In the genomic region with DNA sequence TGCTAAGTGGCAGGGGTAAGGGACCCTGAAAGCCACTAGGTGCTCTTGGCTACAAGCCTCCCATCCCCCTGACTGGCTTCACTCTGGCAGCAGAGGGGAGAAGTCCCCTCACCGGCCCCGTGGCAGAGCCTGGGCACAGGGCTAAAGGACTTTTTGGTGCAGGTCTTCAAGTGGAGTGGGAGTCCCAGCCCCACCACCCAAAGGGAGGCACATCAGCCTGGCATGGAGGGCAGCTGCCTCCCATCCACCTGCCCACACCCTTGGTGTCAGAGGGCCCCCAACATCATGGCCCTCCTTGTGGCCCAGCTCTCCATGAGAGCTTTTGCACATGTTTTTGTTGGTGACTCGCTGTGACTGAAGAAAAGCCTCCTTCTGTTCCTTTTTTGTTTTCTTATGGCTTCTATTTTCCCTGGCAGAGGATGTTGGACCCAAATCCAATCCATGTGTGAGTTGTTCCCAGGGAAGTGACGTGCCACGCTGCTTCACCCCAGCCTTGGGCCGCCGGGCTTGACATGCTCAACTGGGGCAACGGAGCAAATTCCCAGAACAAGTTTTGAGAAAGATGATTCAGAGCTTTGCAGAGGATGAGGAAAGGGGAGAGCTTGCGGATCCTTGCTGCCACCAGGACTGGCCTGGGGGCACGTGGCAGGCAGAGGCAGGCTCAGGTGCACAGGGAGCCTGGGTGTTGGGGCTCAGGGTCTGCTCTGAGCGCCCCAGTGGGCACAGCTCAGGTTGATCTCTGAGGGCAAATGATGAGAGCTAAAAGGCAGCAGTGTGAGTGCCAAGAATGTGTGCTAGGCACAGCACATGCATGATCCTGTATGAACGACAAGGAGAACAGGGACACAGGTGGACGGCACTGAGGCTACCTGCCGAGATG, we compare ENCODE assay signal across 9 cellular contexts. TPM values are rescaled to one million over a fixed set of nuclear protein-coding genes. Genes with fewer than 3 reads are reported as not detected.
DNase-seq lines count a peak whose midpoint lies in the region; ATAC-seq and TF ChIP-seq lines count a peak whose summit lies in the region.
"Had no signal": no experiment of that assay in that cellular context is flagged by ENCODE, and none has a peak within 500 bp of the region (broad histone marks: within the 10 kb centered on the region; RNA-seq: fewer than 3 reads in every experiment).

No MANE protein-coding gene starts in this region.

- H3K27ac Mint-ChIP-seq in GM23338, result no peak overlapping the region
- H3K27ac Mint-ChIP-seq in T-helper 2 cell treated with Interferon-gamma antibody and Interleukin-4, amounts not matched to agents 5 μg/mL and 100 μg/mL, for 36 hours, result no peak overlapping the region
- no peak overlapping the region for H3K27ac Mint-ChIP-seq in CD4-positive, alpha-beta memory T cell

- H3K4me2 ChIP-seq in GM23338, result no peak overlapping the region

- peak overlapping the region; percentile 8; the same call in 1 of the 3 replicates for H3K4me3 Mint-ChIP-seq in GM23338
- no peak overlapping the region for H3K4me3 Mint-ChIP-seq in T-helper 2 cell treated with Interferon-gamma antibody and Interleukin-4, amounts not matched to agents 5 μg/mL and 100 μg/mL, for 36 hours
- peak overlapping the region in 2 of 8 donors; percentile 13 to 48 for H3K4me3 Mint-ChIP-seq in CD4-positive, alpha-beta memory T cell

- TF ChIP-seq EP300 in stomach (IDR thresholded peaks at IDR 0.05), result no peak

- H3K4me1 Mint-ChIP-seq in GM23338, result peaks cover 20% of the 10 kb centered on the region
- H3K4me1 Mint-ChIP-seq in T-helper 2 cell treated with Interferon-gamma antibody and Interleukin-4, amounts not matched to agents 5 μg/mL and 100 μg/mL, for 36 hours (ENCODE audit: low read depth), result peaks cover 25% of the 10 kb centered on the region
- peaks cover 4 to 21% (median 7%) of the 10 kb centered on the region in 4 donors for H3K4me1 Mint-ChIP-seq in CD4-positive, alpha-beta memory T cell

- WGBS in right cardiac atrium, result 76% methylated on average over 14 of the region's 14 CpGs
- WGBS in stomach, 5 donors, result 80 to 87% (median 83%) methylated on average over 10 to 14 of the region's 14 CpGs

- intact Hi-C loops in ascending aorta (cut with DNase I), result loop anchor here (1.0 kb wide), 2 partner anchors 14 to 30 kb away; no protein-coding TSS in a partner anchor
- intact Hi-C loops in right cardiac atrium (cut with DNase I), result no loop called here
- intact Hi-C loops in stomach (cut with DNase I; ENCODE audit: low total_unique reads), result no loop called here
- intact Hi-C loops in colonic mucosa (cut with DNase I), result no loop called here
- intact Hi-C loops in CD4-positive, alpha-beta memory T cell (cut with micrococcal nuclease), result no loop called here

- H3K9me3 ChIP-seq in ascending aorta (no peaks in the 10 kb centered on the region), right cardiac atrium (ENCODE audit: control insufficient read depth, low read length) (no peaks in the 10 kb centered on the region), stomach (no peaks in the 10 kb centered on the region), colonic mucosa (no peaks in the 10 kb centered on the region)
- H3K9me3 ChIP-seq in CD4-positive, alpha-beta memory T cell (ENCODE audit: control insufficient read depth in 1 of 2, low read length in 2 of 2), result no peaks in the 10 kb centered on the region

- TF ChIP-seq CTCF in GM23338 (conservative IDR thresholded peaks at IDR 0.05; ENCODE audit: low read depth in 2 of 2), result no peak
- no peak for TF ChIP-seq CTCF in ascending aorta (IDR thresholded peaks at IDR 0.05)
- TF ChIP-seq CTCF in stomach (IDR thresholded peaks at IDR 0.05), result no peak
- TF ChIP-seq CTCF in colonic mucosa (IDR thresholded peaks at IDR 0.05), result no peak

- TF ChIP-seq POLR2A in stomach (IDR thresholded peaks at IDR 0.05), result no peak

- DNase-seq in GM23338 (ENCODE audit: low spot score) (no peak), ascending aorta (ENCODE audit: low spot score in 2 of 2) (peak; percentile 80 to 98), right cardiac atrium (peak; percentile 75 to 85 (median 81)), stomach (no peak), colonic mucosa (no peak)
- no peak for DNase-seq in T-helper 2 cell treated with Interferon-gamma antibody and Interleukin-4, amounts not matched to agents 5 μg/mL and 100 μg/mL, for 36 hours (ENCODE audit: low spot score)
- no peak for DNase-seq in CD4-positive, alpha-beta memory T cell

- CTCF ChIA-PET in CD4-positive, alpha-beta memory T cell (lab: Charles Lee; ENCODE audit: partially characterized antibody), result no interaction called here

- H3F3A ChIP-seq in GM23338 (replicated peaks; ENCODE audit: low read depth), result no peaks in the 10 kb centered on the region

- H3K9ac ChIP-seq in colonic mucosa (ENCODE audit: low read depth in 2 of 2, low read length in 2 of 2), result no peak overlapping the region

- H3K36me3 ChIP-seq in GM23338 (ENCODE audit: insufficient read depth), result no peaks in the 10 kb centered on the region
- peaks cover 5 to 13% of the 10 kb centered on the region in 2 donors for H3K36me3 ChIP-seq in ascending aorta
- peaks cover 0 to 7% (median 3%) of the 10 kb centered on the region in 4 donors for H3K36me3 ChIP-seq in stomach
- no peaks in the 10 kb centered on the region for H3K36me3 ChIP-seq in colonic mucosa
- no peaks in the 10 kb centered on the region for H3K36me3 ChIP-seq in CD4-positive, alpha-beta memory T cell (ENCODE audit: insufficient read depth, low read length)

- H3K4me1 ChIP-seq in GM23338 (ENCODE audit: insufficient read depth) (peaks cover 8% of the 10 kb centered on the region; the same call in 1 of the 2 replicates), ascending aorta (peaks cover 42 to 60% of the 10 kb centered on the region in 2 donors), right cardiac atrium (ENCODE audit: control insufficient read depth, insufficient read depth, low read length) (no peaks in the 10 kb centered on the region), stomach (peaks cover 5 to 44% (median 28%) of the 10 kb centered on the region in 4 donors), colonic mucosa (no peaks in the 10 kb centered on the region)
- peaks cover 5% of the 10 kb centered on the region for H3K4me1 ChIP-seq in CD4-positive, alpha-beta memory T cell (ENCODE audit: insufficient read depth, low read length)

- no peaks in the 10 kb centered on the region for H3K9me2 ChIP-seq in GM23338 (ENCODE audit: insufficient read depth)

- H3K27me3 Mint-ChIP-seq in GM23338 (ENCODE audit: insufficient read depth, low read depth, poor library complexity), result peaks cover 16% of the 10 kb centered on the region
- peaks cover 9% of the 10 kb centered on the region for H3K27me3 Mint-ChIP-seq in T-helper 2 cell treated with Interferon-gamma antibody and Interleukin-4, amounts not matched to agents 5 μg/mL and 100 μg/mL, for 36 hours (ENCODE audit: low read depth)
- peaks cover 11 to 22% of the 10 kb centered on the region in 2 donors for H3K27me3 Mint-ChIP-seq in CD4-positive, alpha-beta memory T cell

- H3K27ac ChIP-seq in GM23338 (ENCODE audit: low read depth) (no peak overlapping the region), ascending aorta (peak overlapping the region; percentile 99 to 100), right cardiac atrium (ENCODE audit: low read length) (peak overlapping the region; percentile 40), stomach (peak overlapping the region in 4 of 5 donors; percentile 84 to 93 (median 90)), colonic mucosa (no peak overlapping the region)
- no peak overlapping the region for H3K27ac ChIP-seq in CD4-positive, alpha-beta memory T cell (ENCODE audit: low read depth, low read length)

- peaks cover 3% of the 10 kb centered on the region; the same call in 1 of the 3 replicates for H3K36me3 Mint-ChIP-seq in GM23338 (ENCODE audit: low read depth)
- no peaks in the 10 kb centered on the region for H3K36me3 Mint-ChIP-seq in T-helper 2 cell treated with Interferon-gamma antibody and Interleukin-4, amounts not matched to agents 5 μg/mL and 100 μg/mL, for 36 hours (ENCODE audit: low read depth)
- H3K36me3 Mint-ChIP-seq in CD4-positive, alpha-beta memory T cell, result no peaks in the 10 kb centered on the region
- H3K36me3 Mint-ChIP-seq: activated naive CD4-positive, alpha-beta T cell treated with anti-CD3 and anti-CD28 coated beads, Interleukin-2, amount 50 U/mL, for 72 hours had no signal

- no peak overlapping the region for H2AFZ ChIP-seq in GM23338

- no peaks in the 10 kb centered on the region; the same call in 1 of the 2 replicates for H3K79me2 ChIP-seq in GM23338 (replicated peaks; ENCODE audit: insufficient read depth)

- no peaks in the 10 kb centered on the region for H3K9me3 Mint-ChIP-seq in GM23338
- H3K9me3 Mint-ChIP-seq in T-helper 2 cell treated with Interferon-gamma antibody and Interleukin-4, amounts not matched to agents 5 μg/mL and 100 μg/mL, for 36 hours, result no peaks in the 10 kb centered on the region
- peaks cover 0 to 2% (median 0%) of the 10 kb centered on the region in 8 donors for H3K9me3 Mint-ChIP-seq in CD4-positive, alpha-beta memory T cell
- H3K9me3 Mint-ChIP-seq: activated naive CD4-positive, alpha-beta T cell treated with anti-CD3 and anti-CD28 coated beads, Interleukin-2, amount 50 U/mL, for 72 hours had no signal

- H3K27me3 ChIP-seq in GM23338 (ENCODE audit: insufficient read depth), result peaks cover 9% of the 10 kb centered on the region; the same call in 1 of the 2 replicates
- H3K27me3 ChIP-seq in ascending aorta, result no peaks in the 10 kb centered on the region
- H3K27me3 ChIP-seq in right cardiac atrium (ENCODE audit: control insufficient read depth, insufficient read depth), result no peaks in the 10 kb centered on the region
- H3K27me3 ChIP-seq in stomach, result peaks cover 0 to 41% (median 28%) of the 10 kb centered on the region in 3 donors
- peaks cover 11% of the 10 kb centered on the region for H3K27me3 ChIP-seq in colonic mucosa
- peaks cover 7% of the 10 kb centered on the region for H3K27me3 ChIP-seq in CD4-positive, alpha-beta memory T cell (ENCODE audit: insufficient read depth, low read length)

- H3K4me3 ChIP-seq in GM23338, result no peak overlapping the region
- H3K4me3 ChIP-seq in ascending aorta, result peak overlapping the region in 1 of 2 donors; percentile 12
- H3K4me3 ChIP-seq in right cardiac atrium (ENCODE audit: low read length), result no peak overlapping the region
- H3K4me3 ChIP-seq in stomach, result no peak overlapping the region
- no peak overlapping the region for H3K4me3 ChIP-seq in colonic mucosa
- no peak overlapping the region for H3K4me3 ChIP-seq in CD4-positive, alpha-beta memory T cell (ENCODE audit: low read length in 2 of 2)

- POLR2A ChIA-PET in CD4-positive, alpha-beta memory T cell (lab: Charles Lee; ENCODE audit: partially characterized antibody), result interaction anchor here (0.7 to 1.1 kb wide), 2 partner anchors 10 to 35 kb away, joined by 3 to 4 read pairs; no protein-coding TSS in a partner anchor

- ATAC-seq in GM23338, result no peak
- peak; percentile 15 to 25 for ATAC-seq in right cardiac atrium
- ATAC-seq in GM21619 (IDR thresholded peaks at IDR 0.05; ENCODE audit: unreplicated experiment), result no peak
- ATAC-seq: activated naive CD4-positive, alpha-beta T cell treated with anti-CD3 and anti-CD28 coated beads, Interleukin-2, amount 50 U/mL, for 72 hours had no signal

- no peaks in the 10 kb centered on the region for H4K20me1 ChIP-seq in GM23338 (replicated peaks; ENCODE audit: insufficient read depth)

RNA-seq across cellular contexts. Expression of a gene that starts 1.9 kb away (rescaled TPM):
- 36.7 and 42.0 TPM in 2 replicates for total RNA-seq in GM23338 (2014; rRNA removed; shearing (Covaris generic))
- 15.1 and 16.0 TPM in 2 replicates for polyA plus RNA-seq in GM23338 (2016; fragmentation: Nextera tagmentation; extraction: Ambion mirVana)
- total RNA-seq in ascending aorta, result 1,349 TPM
- total RNA-seq in right cardiac atrium, result 100 to 1,000 TPM in 2 of 4 donors, 10 to 100 TPM in 2; 81.0 to 124 (median 103) TPM
- polyA plus RNA-seq in right cardiac atrium, result 62.8 TPM
- 100 to 1,000 TPM in 1 of 5 donors, 10 to 100 TPM in 4; 37.3 to 179 (median 58.8) TPM for total RNA-seq in stomach
- 10 to 100 TPM; 14.6 to 36.7 (median 17.7) TPM for polyA plus RNA-seq in stomach
- 10 to 100 TPM; 21.4 to 30.4 TPM for total RNA-seq in colonic mucosa
- total RNA-seq in CD4-positive, alpha-beta memory T cell, result 1 to 10 TPM; 7.8 TPM
- 1 to 10 TPM in 1 of 2 donors, under 1 TPM in 1; 0.20 to 2.3 TPM for polyA plus RNA-seq in CD4-positive, alpha-beta memory T cell

RNA-seq across cellular contexts. Expression of a gene that starts 19.9 kb away (rescaled TPM):
- 19.8 and 35.4 TPM in 2 replicates for total RNA-seq in GM23338 (2014; rRNA removed; shearing (Covaris generic))
- polyA plus RNA-seq in GM23338 (2016; fragmentation: Nextera tagmentation; extraction: Ambion mirVana) (7.1 and 8.0 TPM in 2 replicates), right cardiac atrium (16.6 TPM), stomach (10 to 100 TPM; 10.2 to 18.6 (median 10.6) TPM)
- total RNA-seq in ascending aorta (58.8 TPM), right cardiac atrium (10 to 100 TPM; 24.5 to 28.9 (median 25.8) TPM), stomach (10 to 100 TPM in 4 of 5 donors, 1 to 10 TPM in 1; 4.7 to 94.2 (median 17.8) TPM), colonic mucosa (10 to 100 TPM; 17.2 to 25.9 TPM)
- 10 to 100 TPM; 64.8 to 67.2 TPM for total RNA-seq in CD4-positive, alpha-beta memory T cell
- 10 to 100 TPM in 1 of 2 donors, 1 to 10 TPM in 1; 8.0 to 18.2 TPM for polyA plus RNA-seq in CD4-positive, alpha-beta memory T cell

RNA-seq across cellular contexts. Expression of a gene that starts 21.1 kb away (rescaled TPM):
- total RNA-seq in GM23338 (2014; rRNA removed; shearing (Covaris generic)), result 111 and 127 TPM in 2 replicates
- polyA plus RNA-seq in GM23338 (2016; fragmentation: Nextera tagmentation; extraction: Ambion mirVana), result 101 and 108 TPM in 2 replicates
- total RNA-seq in ascending aorta, result 97.0 TPM
- 100 to 1,000 TPM in 1 of 4 donors, 10 to 100 TPM in 3; 85.8 to 110 (median 99.0) TPM for total RNA-seq in right cardiac atrium
- polyA plus RNA-seq in right cardiac atrium, result 86.6 TPM
- 10 to 100 TPM; 19.8 to 91.2 (median 34.3) TPM for total RNA-seq in stomach
- 10 to 100 TPM; 77.2 to 85.4 (median 79.6) TPM for polyA plus RNA-seq in stomach
- total RNA-seq in colonic mucosa, result 100 to 1,000 TPM in 1 of 2 donors, 10 to 100 TPM in 1; 54.8 to 161 TPM
- total RNA-seq in CD4-positive, alpha-beta memory T cell, result 10 to 100 TPM; 48.7 to 61.0 TPM
- polyA plus RNA-seq in CD4-positive, alpha-beta memory T cell, result 10 to 100 TPM; 89.4 to 94.4 TPM

RNA-seq across cellular contexts. Expression of a gene that starts 36.8 kb away (rescaled TPM):
- 0.78 and 2.9 TPM in 2 replicates for total RNA-seq in GM23338 (2014; rRNA removed; shearing (Covaris generic))
- 5.1 and 7.8 TPM in 2 replicates for polyA plus RNA-seq in GM23338 (2016; fragmentation: Nextera tagmentation; extraction: Ambion mirVana)
- not detected for total RNA-seq in ascending aorta
- total RNA-seq in right cardiac atrium, result 1,000 to 10,000 TPM in 2 of 4 donors, 100 to 1,000 TPM in 2; 946 to 1,159 (median 1,024) TPM
- 2,530 TPM for polyA plus RNA-seq in right cardiac atrium
- under 1 TPM in 1 of 5 donors, not detected in 4; 0.92 TPM for total RNA-seq in stomach
- 1 to 10 TPM; 3.1 to 5.8 (median 4.2) TPM for polyA plus RNA-seq in stomach
- under 1 TPM; 0.29 to 0.52 TPM for total RNA-seq in colonic mucosa
- total RNA-seq in CD4-positive, alpha-beta memory T cell, result 1 to 10 TPM; 1.1 to 1.5 TPM
- not detected for polyA plus RNA-seq in CD4-positive, alpha-beta memory T cell

RNA-seq across cellular contexts. Expression of a gene that starts 38.9 kb away (rescaled TPM):
- 2.4 TPM in 1 of 2 replicates, not detected in the other for total RNA-seq in GM23338 (2014; rRNA removed; shearing (Covaris generic))
- polyA plus RNA-seq in GM23338 (2016; fragmentation: Nextera tagmentation; extraction: Ambion mirVana) (4.8 and 8.3 TPM in 2 replicates), right cardiac atrium (28,570 TPM), stomach (1 to 10 TPM in 1 of 3 donors, not detected in 2; 2.2 TPM)
- total RNA-seq in ascending aorta (not detected), right cardiac atrium (over 10,000 TPM; 13,263 to 15,323 (median 14,734) TPM), stomach (not detected), colonic mucosa (1 to 10 TPM in 1 of 2 donors, not detected in 1; 2.2 TPM)
- total RNA-seq in CD4-positive, alpha-beta memory T cell, result not detected
- not detected for polyA plus RNA-seq in CD4-positive, alpha-beta memory T cell
- total RNA-seq: activated naive CD4-positive, alpha-beta T cell treated with anti-CD3 and anti-CD28 coated beads, Interleukin-2, amount 50 U/mL, for 72 hours had no signal

Comparison
In these comparisons a context has a peak if more than half of its experiments do, and no peak if none do; other contexts are left out.
1. ATAC-seq: peak in right cardiac atrium (2 of 2); none in GM23338 (single experiment) and GM21619 (single experiment).
2. DNase-seq: peak in ascending aorta (2 of 2) and right cardiac atrium (3 of 3); none in GM23338 (single experiment), stomach (single experiment), colonic mucosa (single experiment), T-helper 2 cell treated with Interferon-gamma antibody and Interleukin-4, amounts not matched to agents 5 μg/mL and 100 μg/mL, for 36 hours (single experiment) and CD4-positive, alpha-beta memory T cell (0 of 5).
3. H3K27ac ChIP-seq: peak in ascending aorta (2 of 2), right cardiac atrium (single experiment) and stomach (4 of 5); none in GM23338 (single experiment), colonic mucosa (single experiment) and CD4-positive, alpha-beta memory T cell (single experiment).